Comparison of ENCODE assay signal across 1 cellular context in genomic region chr3:48561045-48561736, GRCh38.
TF ChIP-seq lines count a peak whose summit lies in the region.

No MANE protein-coding gene starts in this region.

TF ChIP-seq in HCT116, 20 proteins besides CTCF, POLR2A, EP300 and RAD21:
- TF ChIP-seq EGR1 (IDR thresholded peaks at IDR 0.05; ENCODE audit: low read depth) (no peak), SP1 (IDR thresholded peaks at IDR 0.05; ENCODE audit: low read depth) (no peak), SIN3A (IDR thresholded peaks at IDR 0.05; ENCODE audit: low read depth) (no peak), ATF3 (IDR thresholded peaks at IDR 0.05) (no peak), JUND (IDR thresholded peaks at IDR 0.05) (no peak), ZFX (IDR thresholded peaks at IDR 0.05) (no peak), CBX3 (IDR thresholded peaks at IDR 0.05; ENCODE audit: low read depth) (no peak), FOSL1 (IDR thresholded peaks at IDR 0.05; ENCODE audit: low read depth) (no peak), POLR2AphosphoS5 (IDR thresholded peaks at IDR 0.05; ENCODE audit: low read depth, low read length) (no peak), TCF7L2 (IDR thresholded peaks at IDR 0.05; ENCODE audit: borderline replicate concordance, extremely low read depth, insufficient read depth, insufficient read length) (no peak), REST (IDR thresholded peaks at IDR 0.05; ENCODE audit: low read depth) (no peak), SRF (IDR thresholded peaks at IDR 0.05; ENCODE audit: low read depth) (no peak)
